22 cellular contexts compared by ENCODE assay signal in genomic region chr6:139779988-139780774, GRCh38.
"Had no signal": no experiment of that assay in that cellular context is flagged by ENCODE, and none has a peak within 500 bp of the region (broad histone marks: within the 10 kb centered on the region; RNA-seq: fewer than 3 reads in every experiment).

No MANE protein-coding gene starts in this region.

- H3K9me3 ChIP-seq: prostate gland, thyroid gland had no signal

- H3K27me3 ChIP-seq: cardiac muscle cell, left lung, neural progenitor cell, thyroid gland had no signal

- FAIRE-seq: endometrium, kidney had no signal

- H2AFZ ChIP-seq: neural progenitor cell had no signal

- H3K9ac ChIP-seq: neural progenitor cell had no signal

- DNase-seq: activated CD4-positive, alpha-beta T cell treated with anti-CD3 and anti-CD28 coated beads, Interleukin-2, amount 50 U/mL, for 4 hours; activated CD8-positive, alpha-beta memory T cell treated with anti-CD3 and anti-CD28 coated beads for 24 hours; activated CD8-positive, alpha-beta memory T cell treated with anti-CD3 and anti-CD28 coated beads, Interleukin-2, amount 50 U/mL, for 48 hours; activated effector memory CD4-positive, alpha-beta T cell treated with anti-CD3 and anti-CD28 coated beads, Interleukin-2, amount 50 U/mL, for 16 hours; activated naive CD4-positive, alpha-beta T cell treated with anti-CD3 and anti-CD28 coated beads, Interleukin-2, amount 10 ng/mL, durations not matched to agents 7 days and 5 days; activated T-cell treated with anti-CD3 and anti-CD28 coated beads, Interleukin-2, amount 50 U/mL, for 72 hours; amygdala; effector CD4-positive, alpha-beta T cell; kidney; left lung; naive thymus-derived CD8-positive, alpha-beta T cell; right cardiac atrium; stimulated activated CD4-positive, alpha-beta T cell treated with anti-CD3 and anti-CD28 coated beads, Interleukin-4, amount 100 ng/mL, for 24 hours; stimulated activated naive CD8-positive, alpha-beta T cell treated with anti-CD3 and anti-CD28 coated beads, Interleukin-15, Interleukin-2, amounts not matched to agents 100 U/mL and 50 U/mL, for 24 hours; substantia nigra; T1000; thyroid gland had no signal

- H3K4me1 ChIP-seq: left lung, prostate gland had no signal

- H3K27ac ChIP-seq: left lung, neural progenitor cell, prostate gland, thyroid gland had no signal

- H3K4me3 ChIP-seq: cardiac muscle cell, left lung, neural progenitor cell, prostate gland, thyroid gland had no signal

- H3K36me3 ChIP-seq: cardiac muscle cell, left lung, prostate gland, thyroid gland had no signal

- ATAC-seq: activated T-cell treated with anti-CD3 and anti-CD28 coated beads, Interleukin-2, amount 50 U/mL, for 72 hours; left lung; naive thymus-derived CD8-positive, alpha-beta T cell; right cardiac atrium; stimulated activated naive CD8-positive, alpha-beta T cell treated with anti-CD3 and anti-CD28 coated beads, Interleukin-15, Interleukin-2, amounts not matched to agents 100 U/mL and 50 U/mL, for 24 hours; WTC11 had no signal
